ENCODE assay signal across 31 cellular contexts in the genomic region with DNA sequence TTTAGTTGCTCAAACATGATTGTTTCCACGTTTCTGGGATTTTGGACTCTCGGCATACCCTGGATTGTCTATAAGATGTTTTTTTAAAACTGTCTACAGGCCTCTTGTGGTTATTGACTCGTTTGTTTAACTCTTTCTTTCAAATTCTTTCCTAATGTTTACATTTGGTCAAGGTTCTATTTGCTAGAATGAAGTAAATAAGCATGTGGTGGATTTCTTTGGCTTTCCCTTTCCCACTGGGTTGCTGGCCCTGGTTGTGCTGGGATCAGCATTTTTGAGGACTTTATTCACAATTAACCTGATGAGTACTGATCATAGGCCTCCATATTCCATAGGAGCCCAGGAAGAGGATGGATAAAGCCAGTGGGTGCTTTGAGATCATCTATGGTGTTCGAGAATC. TPM values are rescaled to one million over a fixed set of nuclear protein-coding genes. Genes with fewer than 3 reads are reported as not detected.
"Had no signal": no experiment of that assay in that cellular context is flagged by ENCODE, and none has a peak within 500 bp of the region (broad histone marks: within the 10 kb centered on the region; RNA-seq: fewer than 3 reads in every experiment).

No MANE protein-coding gene starts in this region.

- H3K27ac ChIP-seq: stomach, suprapubic skin, testis, thoracic aorta, thyroid gland, tibial artery, tibial nerve, transverse colon, upper lobe of left lung, upper lobe of right lung, uterus, vagina had no signal

- H3K4me1 ChIP-seq: stomach, suprapubic skin, testis, thyroid gland, tibial artery, tibial nerve, transverse colon, upper lobe of left lung, upper lobe of right lung, uterus, vagina had no signal

- FAIRE-seq: urothelium cell line had no signal

- H3K4me3 ChIP-seq: stomach, suprapubic skin, testis, thoracic aorta, thyroid gland, tibial artery, tibial nerve, transverse colon, upper lobe of left lung, upper lobe of right lung, uterus, vagina had no signal

- ATAC-seq: stimulated activated effector memory CD8-positive, alpha-beta T cell treated with anti-CD3 and anti-CD28 coated beads, Interleukin-12 subunit alpha, Interleukin-12 subunit beta, amount 100 ng/mL, for 72 hours; stimulated activated memory B cell treated with anti-CD40 and anti-IgM and Interleukin-4, amounts not matched to agents 10 μg/mL and 1 μg/mL and 100 μg/mL, for 72 hours; stimulated activated naive B cell treated with anti-CD40 and anti-IgM and Interleukin-4, amounts not matched to agents 10 μg/mL and 1 μg/mL and 100 μg/mL, for 72 hours; stimulated activated naive CD8-positive, alpha-beta T cell treated with anti-CD3 and anti-CD28 coated beads, Interleukin-15, amount 100 ng/mL, for 72 hours; stimulated activated naive CD8-positive, alpha-beta T cell treated with anti-CD3 and anti-CD28 coated beads, Interleukin-15, Interleukin-2, amounts not matched to agents 100 U/mL and 50 U/mL, for 24 hours; upper lobe of right lung had no signal

- H3K36me3 ChIP-seq: stomach, suprapubic skin, thoracic aorta, thyroid gland, tibial artery, tibial nerve, transverse colon, upper lobe of left lung, upper lobe of right lung, uterus, vagina had no signal

- H3K9me3 ChIP-seq: stomach, suprapubic skin, testis, thoracic aorta, thyroid gland, tibial artery, tibial nerve, transverse colon, upper lobe of left lung, upper lobe of right lung, uterus, vagina had no signal

- H3K27me3 ChIP-seq: stomach, suprapubic skin, testis, thyroid gland, tibial artery, tibial nerve, transverse colon, upper lobe of left lung, upper lobe of right lung, uterus, vagina had no signal

- DNase-seq: stimulated activated CD4-positive, alpha-beta T cell treated with anti-CD3 and anti-CD28 coated beads, Interleukin-2, amount 100 ng/mL, for 48 hours; stimulated activated CD4-positive, alpha-beta T cell treated with anti-CD3 and anti-CD28 coated beads, Interleukin-4, amount 100 ng/mL, for 1 hour; stimulated activated CD4-positive, alpha-beta T cell treated with anti-CD3 and anti-CD28 coated beads, Interleukin-4, amount 100 ng/mL, for 24 hours; stimulated activated CD4-positive, alpha-beta T cell treated with anti-CD3 and anti-CD28 coated beads, Interleukin-4, amount 100 ng/mL, for 4 hours; stimulated activated CD8-positive, alpha-beta memory T cell treated with anti-CD3 and anti-CD28 coated beads, Interleukin-4, amount 100 ng/mL, for 48 hours; stimulated activated naive B cell treated with anti-CD40 and anti-IgM and Interleukin-4, amounts not matched to agents 10 μg/mL and 1 μg/mL and 100 μg/mL, for 72 hours; stimulated activated naive CD4-positive, alpha-beta T cell; stimulated activated naive CD4-positive, alpha-beta T cell treated with Interleukin-2 at 50 U/mL for 16 hours; stimulated activated naive CD8-positive, alpha-beta T cell treated with anti-CD3 and anti-CD28 coated beads, Interleukin-15, amount 100 ng/mL, for 72 hours; stimulated activated naive CD8-positive, alpha-beta T cell treated with anti-CD3 and anti-CD28 coated beads, Interleukin-15, Interleukin-2, amounts not matched to agents 100 U/mL and 50 U/mL, for 24 hours; stomach; substantia nigra; testis; thyroid gland; tibial artery; transverse colon; trophoblast cell; upper lobe of left lung; upper lobe of right lung; uterus had no signal

RNA-seq across cellular contexts. Expression of a gene that starts 11.1 kb away (rescaled TPM):
- total RNA-seq: stomach, subcutaneous adipose tissue, suprapubic skin, temporal lobe, testis, thoracic aorta, thyroid gland, tibial nerve, transverse colon, upper lobe of left lung, upper lobe of right lung, ureter, urinary bladder, uterus, vagina had no signal
- polyA plus RNA-seq: stomach, urinary bladder had no signal
